Comparison of ENCODE assay signal across 14 cellular contexts in the genomic region with DNA sequence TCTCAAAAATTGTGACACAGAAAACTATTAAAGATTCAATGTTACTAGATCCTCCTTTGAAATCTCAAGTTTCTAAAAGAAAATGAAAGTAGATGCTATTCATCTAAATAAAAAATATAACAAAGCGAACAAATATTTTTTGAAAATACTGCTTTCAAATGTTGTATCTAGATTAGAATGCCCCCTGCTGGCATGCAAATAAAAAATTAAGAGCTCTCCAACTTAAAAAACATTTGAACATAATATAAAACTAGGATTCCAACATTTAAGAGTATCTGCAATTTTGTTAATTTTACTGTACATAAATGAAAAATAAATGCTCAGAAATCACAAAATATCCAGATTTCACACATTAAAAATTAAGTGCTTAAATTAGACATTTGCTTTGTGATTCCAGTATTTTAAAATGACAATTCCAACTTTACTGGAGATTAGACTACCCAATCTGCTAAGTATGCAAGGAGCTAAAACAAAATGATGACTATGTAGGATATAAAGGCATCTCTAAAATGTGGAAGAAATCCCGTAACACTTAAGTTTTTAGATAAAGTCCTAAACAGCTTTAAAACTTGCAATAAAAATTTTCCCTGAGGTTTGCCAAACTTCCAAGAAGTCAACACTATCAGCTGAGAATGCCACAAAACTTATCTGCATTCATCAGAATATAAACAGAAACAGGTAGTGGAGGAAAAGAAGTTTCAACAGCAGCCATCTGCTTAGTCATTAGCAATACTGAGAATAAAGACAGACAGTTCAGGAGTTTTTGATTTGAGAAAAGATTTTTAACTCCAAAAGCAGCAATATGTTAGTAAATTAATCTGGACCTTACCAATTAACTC. TPM values are rescaled to one million over a fixed set of nuclear protein-coding genes. Genes with fewer than 3 reads are reported as not detected.
DNase-seq lines count a peak whose midpoint lies in the region; ATAC-seq and TF ChIP-seq lines count a peak whose summit lies in the region.
"Had no signal": no experiment of that assay in that cellular context is flagged by ENCODE, and none has a peak within 500 bp of the region (broad histone marks: within the 10 kb centered on the region; RNA-seq: fewer than 3 reads in every experiment).

No MANE protein-coding gene starts in this region.

- no peak overlapping the region for H3K4me3 ChIP-seq in heart left ventricle
- no peak overlapping the region for H3K4me3 ChIP-seq in foreskin fibroblast (ENCODE audit: low read depth in 1 of 2, low read length in 2 of 2)
- H3K4me3 ChIP-seq: testis had no signal

- H3K9me3 ChIP-seq in heart left ventricle = no peaks in the 10 kb centered on the region
- H3K9me3 ChIP-seq: testis had no signal

- H3K36me3 Mint-ChIP-seq in type B pancreatic cell = peaks cover 41% of the 10 kb centered on the region

- ATAC-seq in heart left ventricle = no peak
- ATAC-seq in Right ventricle myocardium superior (ENCODE audit: poor library complexity) = no peak
- no peak for ATAC-seq in GM19455 (IDR thresholded peaks at IDR 0.05; ENCODE audit: unreplicated experiment)

- TF ChIP-seq CTCF in heart left ventricle (IDR thresholded peaks at IDR 0.05) (peak in 11 of 12 donors; percentile 7 to 55 (median 35)), foreskin fibroblast (IDR thresholded peaks at IDR 0.05; ENCODE audit: low read depth, low read length) (peak; percentile 35), type B pancreatic cell (conservative IDR thresholded peaks at IDR 0.05) (peak; percentile 65)

- peaks cover 0 to 76% (median 56%) of the 10 kb centered on the region in 9 donors for H3K36me3 ChIP-seq in heart left ventricle

- no peak overlapping the region for H3K4me3 Mint-ChIP-seq in type B pancreatic cell
- H3K4me3 Mint-ChIP-seq: activated CD4-positive, alpha-beta T cell treated with anti-CD3 and anti-CD28 coated beads, Interleukin-2, amount 10 ng/mL, durations not matched to agents 7 days and 5 days had no signal

- DNase-seq in heart left ventricle (no peak), Right ventricle myocardium superior (no peak), RKO (ENCODE audit: low spot score) (peak; percentile 34), foreskin fibroblast (peak in 1 of 2 donors; percentile 41), type B pancreatic cell (ENCODE audit: extremely low spot score, unreplicated experiment) (no peak), DMS114 treated with DMSO at 0.1 percent for 48 hours (lab: John Stamatoyannopoulos, UW; ENCODE audit: unreplicated experiment) (no peak)
- DNase-seq in stimulated activated CD4-positive, alpha-beta T cell treated with anti-CD3 and anti-CD28 coated beads, Interleukin-4, amount 100 ng/mL, for 1 hour = no peak
- DNase-seq: activated CD4-positive, alpha-beta T cell treated with anti-CD3 and anti-CD28 coated beads, Interleukin-2, amount 10 ng/mL, durations not matched to agents 7 days and 5 days; effector memory CD4-positive, alpha-beta T cell; GF-D8; MV-4-11; retina; testis had no signal

- peaks cover 13% of the 10 kb centered on the region for H3K4me1 Mint-ChIP-seq in type B pancreatic cell (ENCODE audit: unreplicated experiment)

- WGBS in heart left ventricle, 4 donors = 68 to 78% (median 73%) methylated on average over 2 of the region's 2 CpGs

- no peak overlapping the region for H3K27ac Mint-ChIP-seq in type B pancreatic cell

- peak overlapping the region in 1 of 12 donors; percentile 13 for H3K27ac ChIP-seq in heart left ventricle
- H3K27ac ChIP-seq: testis had no signal

- H3K27me3 Mint-ChIP-seq in type B pancreatic cell = no peaks in the 10 kb centered on the region
- H3K27me3 Mint-ChIP-seq: activated CD4-positive, alpha-beta T cell treated with anti-CD3 and anti-CD28 coated beads, Interleukin-2, amount 10 ng/mL, durations not matched to agents 7 days and 5 days had no signal

- no peak for TF ChIP-seq POLR2A in heart left ventricle (IDR thresholded peaks at IDR 0.05)

- no peaks in the 10 kb centered on the region for H3K9me3 Mint-ChIP-seq in type B pancreatic cell
- H3K9me3 Mint-ChIP-seq: activated CD4-positive, alpha-beta T cell treated with anti-CD3 and anti-CD28 coated beads, Interleukin-2, amount 10 ng/mL, durations not matched to agents 7 days and 5 days had no signal

- no peaks in the 10 kb centered on the region for H3K27me3 ChIP-seq in heart left ventricle
- H3K27me3 ChIP-seq: testis had no signal

- intact Hi-C loops in heart left ventricle (cut with DNase I) (loop anchor here in 1 of 10 donors (10.0 kb wide), 1 partner anchor 77 kb away; no protein-coding TSS in a partner anchor), Right ventricle myocardium superior (cut with DNase I) (no loop called here)

- H3K4me1 ChIP-seq in heart left ventricle = peaks cover 0 to 51% (median 20%) of the 10 kb centered on the region in 12 donors

RNA-seq across cellular contexts. Expression of a gene that starts 32.6 kb away (rescaled TPM):
- total RNA-seq in heart left ventricle = 10 to 100 TPM; 45.4 to 67.8 (median 58.0) TPM
- polyA plus RNA-seq in heart left ventricle = 10 to 100 TPM; 24.0 to 52.7 TPM
- total RNA-seq in Right ventricle myocardium superior = 48.0 TPM
- 130 and 165 TPM in 2 replicates for total RNA-seq in type B pancreatic cell (ENCODE audit: low replicate concordance)
